In genomic region chrX:13168276-13168675, GRCh38 we compare ENCODE assay signal across 9 cellular contexts.
DNase-seq lines count a peak whose midpoint lies in the region; ATAC-seq, FAIRE-seq and TF ChIP-seq lines count a peak whose summit lies in the region.
"Had no signal": no experiment of that assay in that cellular context is flagged by ENCODE, and none has a peak within 500 bp of the region (broad histone marks: within the 10 kb centered on the region; RNA-seq: fewer than 3 reads in every experiment).

No MANE protein-coding gene starts in this region.

- no peak overlapping the region for H3K4me2 ChIP-seq in K562 (ENCODE audit: insufficient read depth, low read length)
- H3K4me2 ChIP-seq in neuronal stem cell (ENCODE audit: insufficient read depth, low read length, poor library complexity, severe bottlenecking) = no peak overlapping the region

- no peak overlapping the region for H2BK15ac ChIP-seq in neuronal stem cell (ENCODE audit: low read length)

- H3K27me3 ChIP-seq in ACC112 (ENCODE audit: insufficient read depth, low read length) (no peaks in the 10 kb centered on the region), K562 (ENCODE audit: control insufficient read depth in 2 of 2, insufficient read depth in 2 of 2, low read length in 2 of 2) (no peaks in the 10 kb centered on the region), neuronal stem cell (ENCODE audit: control insufficient read depth in 3 of 3, insufficient read depth in 3 of 3, low read depth in 1 of 3, low read length in 3 of 3) (no peaks in the 10 kb centered on the region)
- H3K27me3 ChIP-seq in CD8-positive, alpha-beta memory T cell (ENCODE audit: insufficient read depth, low read length, poor library complexity, severe bottlenecking) = no peaks in the 10 kb centered on the region

- no peak overlapping the region for H3K23ac ChIP-seq in neuronal stem cell (ENCODE audit: low read depth, low read length, poor library complexity)

- no peak for ATAC-seq in K562
- ATAC-seq in HG02938 (IDR thresholded peaks at IDR 0.05; ENCODE audit: unreplicated experiment) = no peak

- TF ChIP-seq EP300 in K562 (IDR thresholded peaks at IDR 0.05; ENCODE audit: low read length) = no peak

- no peak for FAIRE-seq in K562 (lab: Jason Lieb, UNC)
- FAIRE-seq: urothelium cell line had no signal

- BruUV-seq in K562 (replicated peaks; lab: Mats Ljungman, UMichigan) = no TSS peak

- no peak for TF ChIP-seq RAD21 in K562 (CRISPR knock-in tag; conservative IDR thresholded peaks at IDR 0.05 in 1 of 2, IDR thresholded peaks at IDR 0.05 in 1 of 2)

- H3K9ac ChIP-seq in K562 (ENCODE audit: insufficient read depth in 1 of 2, low read depth in 2 of 2, low read length in 2 of 2) = no peak overlapping the region
- no peak overlapping the region for H3K9ac ChIP-seq in neuronal stem cell (ENCODE audit: low read depth, low read length, poor library complexity)

- no peaks in the 10 kb centered on the region for H3K79me2 ChIP-seq in ACC112 (ENCODE audit: control insufficient read depth, insufficient read depth, low read length, unreplicated experiment)
- H3K79me2 ChIP-seq in K562 (ENCODE audit: control insufficient read depth, insufficient read depth, low read length) = no peaks in the 10 kb centered on the region

- H3K79me1 ChIP-seq in neuronal stem cell (ENCODE audit: low read depth, low read length) = no peaks in the 10 kb centered on the region

- in situ Hi-C loops in K562 (cut with MboI) = no loop called here

- H2AK5ac ChIP-seq in neuronal stem cell (ENCODE audit: low read depth, low read length) = no peak overlapping the region

- no peak overlapping the region for H3K18ac ChIP-seq in neuronal stem cell (ENCODE audit: low read length)

- 54% methylated on average over 4 of the region's 5 CpGs for WGBS in K562 (ENCODE audit: insufficient coverage, low coverage, missing lambda C conversion rate)
- WGBS in neuronal stem cell (ENCODE audit: extremely low coverage in 2 of 2, insufficient read length in 2 of 2, insufficient replicate concordance in 1 of 2), 2 donors = no CpG with 5 or more reads among the region's 5 CpGs

- H3K4me1 Mint-ChIP-seq in CD8-positive, alpha-beta memory T cell = peaks cover 12 to 18% (median 14%) of the 10 kb centered on the region in 3 donors

- CTCF ChIA-PET in CD8-positive, alpha-beta memory T cell (lab: Charles Lee) = no interaction called here
- CTCF ChIA-PET in K562 (lab: Yijun Ruan, JAX; ENCODE audit: low intra/inter-chr PET ratio) = no interaction called here
- CTCF ChIA-PET in HEK293T (lab: Yijun Ruan, JAX) = no interaction called here

- no peaks in the 10 kb centered on the region for H3K9me3 ChIP-seq in CD8-positive, alpha-beta memory T cell (ENCODE audit: low read length)
- H3K9me3 ChIP-seq in K562 (replicated peaks; ENCODE audit: control insufficient read depth, insufficient read depth, low read depth, low read length) = no peaks in the 10 kb centered on the region
- no peaks in the 10 kb centered on the region for H3K9me3 ChIP-seq in neuronal stem cell (replicated peaks in 1 of 2; ENCODE audit: control insufficient read depth in 2 of 2, insufficient read depth in 1 of 2, low read depth in 1 of 2, low read length in 2 of 2)

- no peak overlapping the region for H3K4me3 ChIP-seq in ACC112 (ENCODE audit: low read depth, low read length)
- H3K4me3 ChIP-seq in CD8-positive, alpha-beta memory T cell (ENCODE audit: low read length) = no peak overlapping the region
- H3K4me3 ChIP-seq in K562 = no peak overlapping the region
- H3K4me3 ChIP-seq in neuronal stem cell (ENCODE audit: low read length in 2 of 2) = no peak overlapping the region

- H3K4me3 Mint-ChIP-seq in CD8-positive, alpha-beta memory T cell = peak overlapping the region in 4 of 7 donors; percentile 46 to 70 (median 58)

- TF ChIP-seq CTCF in K562 (IDR thresholded peaks at IDR 0.05 in 2 of 3, conservative IDR thresholded peaks at IDR 0.05 in 1 of 3; ENCODE audit: insufficient read depth in 2 of 3, low read depth in 1 of 3, low read length in 3 of 3) = no peak

- intact Hi-C loops in K562 (cut with micrococcal nuclease) = no loop called here

- peaks cover 0 to 22% of the 10 kb centered on the region in 2 donors for H3K27me3 Mint-ChIP-seq in CD8-positive, alpha-beta memory T cell

- H3K27ac Mint-ChIP-seq in CD8-positive, alpha-beta memory T cell = peak overlapping the region in 4 of 8 donors; percentile 66 to 75 (median 68)

- H4K20me1 ChIP-seq in K562 (replicated peaks; ENCODE audit: control insufficient read depth, insufficient read depth, low read length) = no peaks in the 10 kb centered on the region

- no peaks in the 10 kb centered on the region for H3K9me1 ChIP-seq in K562 (ENCODE audit: control insufficient read depth, insufficient read depth, low read length)

- H3K9me3 Mint-ChIP-seq in CD8-positive, alpha-beta memory T cell = peaks cover 0 to 3% (median 0%) of the 10 kb centered on the region in 5 donors

- no peak overlapping the region for H4K8ac ChIP-seq in neuronal stem cell (ENCODE audit: low read depth, low read length)

- H2AFZ ChIP-seq in ACC112 (ENCODE audit: low read length, unreplicated experiment) (peak overlapping the region; percentile 81), K562 (ENCODE audit: low read depth, low read length) (peak overlapping the region; percentile 64), neuronal stem cell (ENCODE audit: low read length) (peak overlapping the region; percentile 54)

- H3K14ac ChIP-seq in neuronal stem cell (ENCODE audit: low read length) = no peak overlapping the region

- no peak overlapping the region for H2BK12ac ChIP-seq in neuronal stem cell (ENCODE audit: low read length)

- no peak overlapping the region for H3K4ac ChIP-seq in neuronal stem cell (ENCODE audit: low read length)

- no peaks in the 10 kb centered on the region for H3K36me3 Mint-ChIP-seq in CD8-positive, alpha-beta memory T cell

- H2BK5ac ChIP-seq in neuronal stem cell (ENCODE audit: low read length) = no peak overlapping the region

- no peak for TF ChIP-seq POLR2A in K562 (conservative IDR thresholded peaks at IDR 0.05)

- no peak overlapping the region for H2BK120ac ChIP-seq in neuronal stem cell (ENCODE audit: low read depth, low read length)

- H4K91ac ChIP-seq in neuronal stem cell (ENCODE audit: low read depth, low read length, poor library complexity) = no peak overlapping the region

- H3K36me3 ChIP-seq in ACC112 (ENCODE audit: insufficient read depth, low read length) (no peaks in the 10 kb centered on the region), K562 (ENCODE audit: control insufficient read depth, insufficient read depth, low read length) (no peaks in the 10 kb centered on the region), neuronal stem cell (replicated peaks in 1 of 2; ENCODE audit: control insufficient read depth in 2 of 2, insufficient read depth in 2 of 2, low read length in 2 of 2) (no peaks in the 10 kb centered on the region)
- no peaks in the 10 kb centered on the region for H3K36me3 ChIP-seq in CD8-positive, alpha-beta memory T cell (ENCODE audit: insufficient read depth, low read length)

- POLR2A ChIA-PET in CD8-positive, alpha-beta memory T cell (lab: Charles Lee) = no interaction called here
- POLR2A ChIA-PET in K562 (lab: Yijun Ruan, JAX) = no interaction called here
- POLR2A ChIA-PET in HEK293T (lab: Yijun Ruan, JAX) = no interaction called here

- DNase-seq in CD8-positive, alpha-beta memory T cell = no peak
- DNase-seq in K562 (ENCODE audit: extremely low read depth in 1 of 4, low spot score in 3 of 4) (no peak), neuronal stem cell (ENCODE audit: low spot score) (no peak), HEK293T (ENCODE audit: extremely low spot score) (no peak), NCI-H1694 treated with DMSO at 0.1 percent for 48 hours (lab: John Stamatoyannopoulos, UW) (no peak)
- DNase-seq in activated CD4-positive, CD25-positive, alpha-beta regulatory T cell (lab: John Stamatoyannopoulos, UW) = no peak

- H3K27ac ChIP-seq in ACC112 (ENCODE audit: low read depth, low read length) = no peak overlapping the region
- no peak overlapping the region for H3K27ac ChIP-seq in CD8-positive, alpha-beta memory T cell (ENCODE audit: low read depth, low read length)
- H3K27ac ChIP-seq in K562 (ENCODE audit: extremely low read depth, low read depth, low read length) = no peak overlapping the region
- no peak overlapping the region for H3K27ac ChIP-seq in neuronal stem cell (replicated peaks; ENCODE audit: low read length)

- H3K4me1 ChIP-seq in ACC112 (ENCODE audit: control insufficient read depth, insufficient read depth, low read length, unreplicated experiment) (peaks cover 23% of the 10 kb centered on the region), K562 (replicated peaks in 1 of 2; ENCODE audit: control insufficient read depth in 2 of 2, insufficient read depth in 2 of 2, low read length in 2 of 2) (peaks cover 0 to 7% of the 10 kb centered on the region in 2 experiments; a peak in 2 of 5 replicates), neuronal stem cell (ENCODE audit: control insufficient read depth in 2 of 2, insufficient read depth in 1 of 2, low read depth in 1 of 2, low read length in 2 of 2) (peaks cover 4 to 19% of the 10 kb centered on the region in 2 donors)
- peaks cover 14% of the 10 kb centered on the region for H3K4me1 ChIP-seq in CD8-positive, alpha-beta memory T cell (ENCODE audit: insufficient read depth, low read length)

TF ChIP-seq in K562, 482 proteins besides CTCF, POLR2A, EP300 and RAD21 (continues in another document):
- TF ChIP-seq ZFP1 (CRISPR knock-in tag; IDR thresholded peaks at IDR 0.05) = no peak
- no peak for TF ChIP-seq ZNF766 (CRISPR knock-in tag; conservative IDR thresholded peaks at IDR 0.05)
- no peak for TF ChIP-seq ZSCAN29 (IDR thresholded peaks at IDR 0.05)
- TF ChIP-seq ZNF12 (CRISPR knock-in tag; IDR thresholded peaks at IDR 0.05) = no peak
- no peak for TF ChIP-seq COPS2 (conservative IDR thresholded peaks at IDR 0.05)
- no peak for TF ChIP-seq TAF1 (IDR thresholded peaks at IDR 0.05; ENCODE audit: control insufficient read depth, extremely low read depth, insufficient read depth, low read length, severe bottlenecking)

TF ChIP-seq in HEK293T, 16 proteins besides CTCF, POLR2A, EP300 and RAD21:
- no peak for TF ChIP-seq ARNT (IDR thresholded peaks at IDR 0.05)
- no peak for TF ChIP-seq L3MBTL2 (conservative IDR thresholded peaks at IDR 0.05)
- no peak for TF ChIP-seq ZNF384 (IDR thresholded peaks at IDR 0.05)
- TF ChIP-seq LEF1 (IDR thresholded peaks at IDR 0.05; ENCODE audit: borderline replicate concordance) = no peak
- TF ChIP-seq SP1 (IDR thresholded peaks at IDR 0.05) = no peak
- no peak for TF ChIP-seq FOXK2 (IDR thresholded peaks at IDR 0.05)
- no peak for TF ChIP-seq BHLHE40 (IDR thresholded peaks at IDR 0.05; ENCODE audit: borderline replicate concordance)
- no peak for TF ChIP-seq NFRKB (IDR thresholded peaks at IDR 0.05)
- TF ChIP-seq HDGF (IDR thresholded peaks at IDR 0.05; ENCODE audit: borderline replicate concordance) = no peak
- no peak for TF ChIP-seq FOXM1 (IDR thresholded peaks at IDR 0.05; ENCODE audit: borderline replicate concordance)
- no peak for TF ChIP-seq TARDBP (IDR thresholded peaks at IDR 0.05)
- no peak for TF ChIP-seq ELF4 (IDR thresholded peaks at IDR 0.05)
